ENCODE assay signal across 12 cellular contexts in genomic region chr17:5821057-5821456, GRCh38.
A peak's percentile ranks its signal among the peaks of the same experiment; 100 is the strongest.
DNase-seq lines count a peak whose midpoint lies in the region; ATAC-seq, FAIRE-seq and TF ChIP-seq lines count a peak whose summit lies in the region.
"Had no signal": no experiment of that assay in that cellular context is flagged by ENCODE, and none has a peak within 500 bp of the region (broad histone marks: within the 10 kb centered on the region; RNA-seq: fewer than 3 reads in every experiment).

No MANE protein-coding gene starts in this region.

- H2BK15ac ChIP-seq in H1 (ENCODE audit: low read length): no peak overlapping the region

- TF ChIP-seq CTCF in GM12865 (IDR thresholded peaks at IDR 0.05; ENCODE audit: insufficient read depth, low read depth, low read length, missing control alignments) (no peak), H1 (IDR thresholded peaks at IDR 0.05; ENCODE audit: control extremely low read depth in 1 of 3, insufficient read depth in 1 of 3, low read depth in 1 of 3, low read length in 3 of 3) (no peak), neural crest cell (conservative IDR thresholded peaks at IDR 0.05) (no peak)

- H2AFZ ChIP-seq in H1 (ENCODE audit: low read length): no peak overlapping the region

- FAIRE-seq in H1 (lab: Jason Lieb, UNC): no peak

- H4K8ac ChIP-seq in H1 (ENCODE audit: extremely low read depth, insufficient read depth, low read length): no peak overlapping the region

- POLR2A ChIA-PET in H1 (lab: Charles Lee; ENCODE audit: partially characterized antibody): interaction anchor here (0.7 kb wide), 1 partner anchor 19 kb away, joined by 3 read pairs; no protein-coding TSS in a partner anchor

- no peak for TF ChIP-seq POLR2A in H1 (IDR thresholded peaks at IDR 0.05; ENCODE audit: control extremely low read depth in 1 of 2, low read depth in 2 of 2, low read length in 2 of 2)

- no peak overlapping the region for H2BK120ac ChIP-seq in H1 (replicated peaks; ENCODE audit: low read depth, low read length)

- H3K27ac Mint-ChIP-seq in neural crest cell (ENCODE audit: unreplicated experiment): peak overlapping the region; percentile 57
- H3K27ac Mint-ChIP-seq: CD4-positive, alpha-beta memory T cell had no signal

- H3K14ac ChIP-seq in H1 (ENCODE audit: insufficient read length): no peak overlapping the region

- no peaks in the 10 kb centered on the region for H3K23me2 ChIP-seq in H1 (ENCODE audit: low read depth, low read length)

- DNase-seq in GM12865 (ENCODE audit: low read depth) (peak; percentile 31), LoVo (ENCODE audit: low spot score) (peak; percentile 38), H1 (ENCODE audit: low read depth in 1 of 2, low spot score in 2 of 2) (peak in 1 of 2 experiments; percentile 14), neural crest cell (ENCODE audit: low read depth, low spot score) (no peak), globus pallidus (ENCODE audit: low spot score) (no peak), KBM-7 (no peak)
- DNase-seq: CD4-positive, alpha-beta memory T cell; erythroblast had no signal

- no peak overlapping the region for H4K91ac ChIP-seq in H1 (replicated peaks; ENCODE audit: insufficient read length, low read length)

- H3K79me1 ChIP-seq in H1 (ENCODE audit: low read depth, low read length): no peaks in the 10 kb centered on the region

- no peak overlapping the region for H2BK12ac ChIP-seq in H1 (ENCODE audit: low read depth, low read length)

- TF ChIP-seq RAD21 in H1 (IDR thresholded peaks at IDR 0.05 in 1 of 2, conservative IDR thresholded peaks at IDR 0.05 in 1 of 2; ENCODE audit: low read depth in 2 of 2, low read length in 2 of 2): no peak

- H3K4me3 ChIP-seq in GM12865 (ENCODE audit: low read depth, low read length) (no peak overlapping the region), H1 (ENCODE audit: extremely low read depth in 1 of 4, insufficient read depth in 2 of 4, low read depth in 3 of 4, low read length in 4 of 4) (no peak overlapping the region)

- no peaks in the 10 kb centered on the region for H3K36me3 ChIP-seq in H1 (ENCODE audit: control insufficient read depth in 2 of 4, insufficient read depth in 4 of 4, low read length in 3 of 4)
- H3K36me3 ChIP-seq: neutrophil had no signal

- peaks cover 3% of the 10 kb centered on the region for H3K4me1 Mint-ChIP-seq in neural crest cell
- H3K4me1 Mint-ChIP-seq: CD4-positive, alpha-beta memory T cell had no signal

- H3K4me2 ChIP-seq in H1 (ENCODE audit: insufficient read depth in 1 of 2, low read depth in 2 of 2, low read length in 2 of 2): no peak overlapping the region

- no peak for ATAC-seq in GM18873 (IDR thresholded peaks at IDR 0.05; ENCODE audit: low FRiP score, unreplicated experiment)
- ATAC-seq in GM19463 (IDR thresholded peaks at IDR 0.05; ENCODE audit: unreplicated experiment): no peak

- no peaks in the 10 kb centered on the region for H3K27me3 Mint-ChIP-seq in neural crest cell (ENCODE audit: low read depth)

- H3K56ac ChIP-seq in H1 (replicated peaks; ENCODE audit: insufficient read length, low read depth, low read length): no peak overlapping the region

- no peak overlapping the region for H2AK5ac ChIP-seq in H1 (ENCODE audit: low read depth, low read length)

- no peak overlapping the region for H3K9ac ChIP-seq in H1 (replicated peaks in 1 of 4; ENCODE audit: extremely low read depth in 1 of 4, low read depth in 3 of 4, low read length in 3 of 4)

- H3K9me3 Mint-ChIP-seq in neural crest cell: no peaks in the 10 kb centered on the region
- H3K9me3 Mint-ChIP-seq: CD4-positive, alpha-beta memory T cell had no signal

- H3K36me3 Mint-ChIP-seq in neural crest cell (ENCODE audit: low read depth): no peaks in the 10 kb centered on the region
- H3K36me3 Mint-ChIP-seq: CD4-positive, alpha-beta memory T cell had no signal

- H4K20me1 ChIP-seq in H1 (replicated peaks in 1 of 2; ENCODE audit: control insufficient read depth in 1 of 2, insufficient read depth in 2 of 2, low read length in 2 of 2): no peaks in the 10 kb centered on the region

- no peak overlapping the region for H3K4ac ChIP-seq in H1 (replicated peaks; ENCODE audit: insufficient read length, low read depth, low read length)

- no peak overlapping the region for H3K27ac ChIP-seq in H1 (ENCODE audit: low read depth, low read length)
- H3K27ac ChIP-seq: HL-60, neutrophil had no signal

- 78% methylated on average over 5 of the region's 5 CpGs; no CpG with 5 or more reads in 1 of the 2 experiments for WGBS in H1 (ENCODE audit: extremely low coverage in 1 of 2, insufficient coverage in 1 of 2, insufficient read length in 1 of 2, insufficient replicate concordance in 2 of 2, low coverage in 1 of 2, low lambda C conversion rate in 2 of 2, missing lambda C conversion rate in 1 of 2), 2 experiments

- H3K79me2 ChIP-seq in H1 (ENCODE audit: control insufficient read depth in 1 of 2, insufficient read depth in 2 of 2, low read length in 2 of 2): no peaks in the 10 kb centered on the region

- H3K9me3 ChIP-seq in H1 (ENCODE audit: insufficient read depth in 2 of 2, low read depth in 1 of 2, low read length in 1 of 2): no peaks in the 10 kb centered on the region
- H3K9me3 ChIP-seq: neutrophil had no signal

- no peaks in the 10 kb centered on the region; a peak in 1 of 7 replicates for H3K27me3 ChIP-seq in H1 (replicated peaks in 1 of 4; ENCODE audit: control insufficient read depth in 3 of 4, extremely low read depth in 1 of 4, insufficient read depth in 3 of 4, low read length in 3 of 4)

- peak overlapping the region; percentile 48; the same call in 1 of the 2 replicates for H2BK20ac ChIP-seq in H1 (ENCODE audit: low read length)

- H3K23ac ChIP-seq in H1 (ENCODE audit: insufficient read length): no peak overlapping the region

- no peak overlapping the region for H3K4me3 Mint-ChIP-seq in neural crest cell
- H3K4me3 Mint-ChIP-seq: CD4-positive, alpha-beta memory T cell had no signal

- H2BK5ac ChIP-seq in H1 (ENCODE audit: low read depth, low read length): no peak overlapping the region

- no peak overlapping the region for H3K18ac ChIP-seq in H1 (ENCODE audit: extremely low read depth, low read length)

- TF ChIP-seq EP300 in H1 (IDR thresholded peaks at IDR 0.05; ENCODE audit: borderline replicate concordance in 1 of 2, low read depth in 2 of 2, low read length in 2 of 2): no peak

- in situ Hi-C loops in KBM-7 (cut with MboI; ENCODE audit: low pct_unique_long_range_greater_than_20kb, low sequenced_read_pairs): no loop called here

- no peak overlapping the region for H4K5ac ChIP-seq in H1 (ENCODE audit: insufficient read length, low read depth, low read length)

- H3K4me1 ChIP-seq in H1 (replicated peaks in 1 of 4; ENCODE audit: control insufficient read depth in 3 of 4, insufficient read depth in 4 of 4, low read length in 3 of 4): peaks cover 0 to 3% (median 0%) of the 10 kb centered on the region in 4 experiments; a peak in 2 of 7 replicates

- CTCF ChIA-PET in H1 (lab: Charles Lee; ENCODE audit: partially characterized antibody): interaction anchor here (0.8 to 1.4 kb wide), 2 partner anchors 9 to 19 kb away, joined by 3 read pairs; no protein-coding TSS in a partner anchor

TF ChIP-seq in H1, 55 proteins besides CTCF, POLR2A, EP300 and RAD21:
- no peak for TF ChIP-seq KDM1A (IDR thresholded peaks at IDR 0.05; ENCODE audit: borderline replicate concordance, low read length)
- TF ChIP-seq SRF (IDR thresholded peaks at IDR 0.05; ENCODE audit: low read depth, low read length): no peak
- no peak for TF ChIP-seq SIRT6 (IDR thresholded peaks at IDR 0.05; ENCODE audit: low read length)
- no peak for TF ChIP-seq HDAC6 (IDR thresholded peaks at IDR 0.05; ENCODE audit: low read depth, low read length)
- TF ChIP-seq YY1 (IDR thresholded peaks at IDR 0.05; ENCODE audit: low read depth, low read length): no peak
- TF ChIP-seq SIN3A (conservative IDR thresholded peaks at IDR 0.05 in 1 of 2, IDR thresholded peaks at IDR 0.05 in 1 of 2; ENCODE audit: low read depth in 1 of 2, low read length in 2 of 2): no peak
- no peak for TF ChIP-seq GTF2F1 (IDR thresholded peaks at IDR 0.05; ENCODE audit: borderline replicate concordance, low read depth, low read length)
- TF ChIP-seq BRCA1 (IDR thresholded peaks at IDR 0.05; ENCODE audit: low read depth, low read length): no peak
- TF ChIP-seq BACH1 (IDR thresholded peaks at IDR 0.05; ENCODE audit: low read length): no peak
- TF ChIP-seq, protein P1, sequence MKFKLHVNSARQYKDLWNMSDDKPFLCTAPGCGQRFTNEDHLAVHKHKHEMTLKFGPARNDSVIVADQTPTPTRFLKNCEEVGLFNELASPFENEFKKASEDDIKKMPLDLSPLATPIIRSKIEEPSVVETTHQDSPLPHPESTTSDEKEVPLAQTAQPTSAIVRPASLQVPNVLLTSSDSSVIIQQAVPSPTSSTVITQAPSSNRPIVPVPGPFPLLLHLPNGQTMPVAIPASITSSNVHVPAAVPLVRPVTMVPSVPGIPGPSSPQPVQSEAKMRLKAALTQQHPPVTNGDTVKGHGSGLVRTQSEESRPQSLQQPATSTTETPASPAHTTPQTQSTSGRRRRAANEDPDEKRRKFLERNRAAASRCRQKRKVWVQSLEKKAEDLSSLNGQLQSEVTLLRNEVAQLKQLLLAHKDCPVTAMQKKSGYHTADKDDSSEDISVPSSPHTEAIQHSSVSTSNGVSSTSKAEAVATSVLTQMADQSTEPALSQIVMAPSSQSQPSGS (IDR thresholded peaks at IDR 0.05; ENCODE audit: low read length): no peak

Comparison
In these comparisons a context has a peak if more than half of its experiments do, and no peak if none do; other contexts are left out.
1. DNase-seq: peak in GM12865 (single experiment) and LoVo (single experiment); none in neural crest cell (single experiment), globus pallidus (single experiment) and KBM-7 (single experiment).